28 cellular contexts compared by ENCODE assay signal in the genomic region with DNA sequence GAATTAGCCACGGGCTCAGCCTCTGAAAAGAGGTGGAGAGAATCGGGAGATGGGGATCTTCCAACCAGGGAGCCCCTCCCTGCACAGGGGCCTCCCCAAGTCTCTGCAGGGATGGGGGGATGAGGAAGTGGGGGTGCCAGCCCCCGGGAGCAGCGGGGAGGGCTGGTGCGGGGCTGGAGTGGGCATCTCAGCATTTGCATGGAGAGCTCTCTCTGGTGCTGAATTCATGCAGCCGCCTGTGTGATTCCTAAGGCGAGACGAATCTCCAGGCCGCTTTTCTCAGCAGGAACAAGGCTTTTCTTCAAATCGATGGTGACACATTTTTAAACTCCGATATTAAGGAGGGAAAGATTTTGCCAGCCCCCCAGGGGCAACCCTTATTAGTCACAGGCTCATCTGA.
"Had no signal": no experiment of that assay in that cellular context is flagged by ENCODE, and none has a peak within 500 bp of the region (broad histone marks: within the 10 kb centered on the region; RNA-seq: fewer than 3 reads in every experiment).

No MANE protein-coding gene starts in this region.

- H3K4me3 ChIP-seq: esophagus squamous epithelium, hepatocyte, lung, mucosa of descending colon, right lobe of liver, thoracic aorta, transverse colon, upper lobe of right lung, uterus had no signal

- H3K36me3 Mint-ChIP-seq: immature natural killer cell; memory B cell; naive B cell; natural killer cell treated with Interleukin-12 subunit alpha and Interleukin-12 subunit beta and Interleukin-15 and Interleukin-18, amount 100 ng/mL, for 72 hours had no signal

- H3K27ac ChIP-seq: esophagus squamous epithelium, hepatocyte, parathyroid adenoma, right lobe of liver, thoracic aorta, transverse colon, upper lobe of right lung, uterus had no signal

- H3K4me1 Mint-ChIP-seq: immature natural killer cell, memory B cell had no signal

- H3K27ac Mint-ChIP-seq: immature natural killer cell; memory B cell; naive B cell; natural killer cell treated with Interleukin-12 subunit alpha and Interleukin-12 subunit beta and Interleukin-15 and Interleukin-18, amount 100 ng/mL, for 72 hours; progenitor cell of endocrine pancreas; stimulated activated naive B cell treated with anti-CD40 and anti-IgM and Interleukin-4, amounts not matched to agents 10 μg/mL and 1 μg/mL and 100 μg/mL, for 72 hours; stimulated activated naive CD8-positive, alpha-beta T cell treated with anti-CD3 and anti-CD28 coated beads, Interleukin-15, Interleukin-2, amounts not matched to agents 100 ng/mL and 50 ng/mL, for 24 hours had no signal

- DNase-seq: effector CD8-positive, alpha-beta T cell; erythroblast; esophagus squamous epithelium; foreskin melanocyte; head of caudate nucleus; immature natural killer cell; islet precursor cell; kidney glomerular epithelial cell; left colon; mucosa of descending colon; naive B cell; right lobe of liver; small intestine; stimulated activated CD4-positive, alpha-beta T cell treated with anti-CD3 and anti-CD28 coated beads, Interleukin-15, amount 100 ng/mL, for 24 hours; stimulated activated CD4-positive, alpha-beta T cell treated with anti-CD3 and anti-CD28 coated beads, Interleukin-2, amount 100 ng/mL, for 48 hours; stimulated activated naive B cell treated with anti-CD40 and anti-IgM and Interleukin-4, amounts not matched to agents 10 μg/mL and 1 μg/mL and 100 μg/mL, for 72 hours; transverse colon; upper lobe of right lung; uterus had no signal

- H3K27me3 ChIP-seq: esophagus squamous epithelium, hepatocyte, right lobe of liver, transverse colon, upper lobe of right lung, uterus had no signal

- H3K4me1 ChIP-seq: parathyroid adenoma, right lobe of liver, transverse colon, upper lobe of right lung, uterus had no signal

- H3K9me3 Mint-ChIP-seq: immature natural killer cell; memory B cell; naive B cell; natural killer cell treated with Interleukin-12 subunit alpha and Interleukin-12 subunit beta and Interleukin-15 and Interleukin-18, amount 100 ng/mL, for 72 hours; neural crest cell; stimulated activated naive B cell treated with anti-CD40 and anti-IgM and Interleukin-4, amounts not matched to agents 10 μg/mL and 1 μg/mL and 100 μg/mL, for 72 hours; stimulated activated naive CD8-positive, alpha-beta T cell treated with anti-CD3 and anti-CD28 coated beads, Interleukin-15, Interleukin-2, amounts not matched to agents 100 ng/mL and 50 ng/mL, for 24 hours had no signal

- H3K36me3 ChIP-seq: right lobe of liver, thoracic aorta, transverse colon, upper lobe of right lung, uterus had no signal

- H3K4me3 Mint-ChIP-seq: immature natural killer cell; memory B cell; natural killer cell treated with Interleukin-12 subunit alpha and Interleukin-12 subunit beta and Interleukin-15 and Interleukin-18, amount 100 ng/mL, for 72 hours; neural crest cell; stimulated activated naive B cell treated with anti-CD40 and anti-IgM and Interleukin-4, amounts not matched to agents 10 μg/mL and 1 μg/mL and 100 μg/mL, for 72 hours; stimulated activated naive CD8-positive, alpha-beta T cell treated with anti-CD3 and anti-CD28 coated beads, Interleukin-15, Interleukin-2, amounts not matched to agents 100 ng/mL and 50 ng/mL, for 24 hours had no signal

- H3K27me3 Mint-ChIP-seq: natural killer cell treated with Interleukin-12 subunit alpha and Interleukin-12 subunit beta and Interleukin-15 and Interleukin-18, amount 100 ng/mL, for 72 hours; stimulated activated naive B cell treated with anti-CD40 and anti-IgM and Interleukin-4, amounts not matched to agents 10 μg/mL and 1 μg/mL and 100 μg/mL, for 72 hours; stimulated activated naive CD8-positive, alpha-beta T cell treated with anti-CD3 and anti-CD28 coated beads, Interleukin-15, Interleukin-2, amounts not matched to agents 100 ng/mL and 50 ng/mL, for 24 hours had no signal

- H3K9me3 ChIP-seq: esophagus squamous epithelium, mucosa of descending colon, right lobe of liver, thoracic aorta, transverse colon, upper lobe of right lung, uterus had no signal
